11 cellular contexts compared by ENCODE assay signal in genomic region chr9:120909904-120910303, GRCh38. TPM values are rescaled to one million over a fixed set of nuclear protein-coding genes. Genes with fewer than 3 reads are reported as not detected.
DNase-seq lines count a peak whose midpoint lies in the region; ATAC-seq, FAIRE-seq and TF ChIP-seq lines count a peak whose summit lies in the region.
"Had no signal": no experiment of that assay in that cellular context is flagged by ENCODE, and none has a peak within 500 bp of the region (broad histone marks: within the 10 kb centered on the region; RNA-seq: fewer than 3 reads in every experiment).

No MANE protein-coding gene starts in this region.

- no peak overlapping the region for H3K56ac ChIP-seq in H1 (replicated peaks; ENCODE audit: insufficient read length, low read depth, low read length)

- no peak overlapping the region for H2BK15ac ChIP-seq in H1 (ENCODE audit: low read length)

- H3K9ac ChIP-seq in H1 (replicated peaks in 1 of 4; ENCODE audit: extremely low read depth in 1 of 4, low read depth in 3 of 4, low read length in 3 of 4), result no peak overlapping the region
- H3K9ac ChIP-seq in kidney (ENCODE audit: low read length in 2 of 2), result no peak overlapping the region

- no peak overlapping the region for H3K4ac ChIP-seq in H1 (replicated peaks; ENCODE audit: insufficient read length, low read depth, low read length)

- H3K27ac ChIP-seq in breast epithelium (no peak overlapping the region), H1 (ENCODE audit: low read depth, low read length) (no peak overlapping the region), upper lobe of right lung (no peak overlapping the region), kidney (ENCODE audit: low read depth in 2 of 2, low read length in 2 of 2) (no peak overlapping the region)
- H3K27ac ChIP-seq: psoas muscle had no signal

- DNase-seq in MCF 10A (ENCODE audit: unreplicated experiment) (peak; percentile 67), breast epithelium (ENCODE audit: low spot score in 2 of 2) (no peak), H1 (ENCODE audit: low read depth in 1 of 2, low spot score in 2 of 2) (no peak), upper lobe of right lung (no peak), sciatic nerve (ENCODE audit: low spot score) (no peak), kidney (no peak)
- peak; percentile 47 for DNase-seq in activated CD4-positive, alpha-beta memory T cell treated with anti-CD3 and anti-CD28 coated beads, Interleukin-2, amount 10 ng/mL, durations not matched to agents 7 days and 5 days
- DNase-seq: H9, islet precursor cell, psoas muscle had no signal

- H3K23ac ChIP-seq in H1 (ENCODE audit: insufficient read length), result no peak overlapping the region

- FAIRE-seq in H1 (lab: Jason Lieb, UNC) (no peak), kidney (lab: Jason Lieb, UNC) (no peak)

- POLR2A ChIA-PET in MCF 10A (lab: Yijun Ruan, JAX) (no interaction called here), H1 (lab: Charles Lee; ENCODE audit: partially characterized antibody) (interaction anchor here (0.5 to 1.5 kb wide), 2 partner anchors 37 to 95 kb away, joined by 3 to 5 read pairs; no protein-coding TSS in a partner anchor)
- POLR2A ChIA-PET in activated CD4-positive, alpha-beta memory T cell treated with anti-CD3 and anti-CD28 coated beads, Interleukin-2, amount 10 ng/mL, durations not matched to agents 7 days and 5 days (lab: Charles Lee), result interaction anchor here (0.8 to 35.8 kb wide), 8 partner anchors 10 to 34 kb away, joined by 3 to 1205 read pairs (median 6); partner anchors contain the start of gene TRAF1

- no peak overlapping the region for H2BK12ac ChIP-seq in H1 (ENCODE audit: low read depth, low read length)

- H3K27me3 ChIP-seq in breast epithelium (no peaks in the 10 kb centered on the region), H1 (replicated peaks in 1 of 4; ENCODE audit: control insufficient read depth in 3 of 4, extremely low read depth in 1 of 4, insufficient read depth in 3 of 4, low read length in 3 of 4) (no peaks in the 10 kb centered on the region), upper lobe of right lung (no peaks in the 10 kb centered on the region)

- ATAC-seq in upper lobe of right lung (peak; percentile 25), GM18909 (IDR thresholded peaks at IDR 0.05; ENCODE audit: poor library complexity, unreplicated experiment) (no peak), sciatic nerve (no peak)
- ATAC-seq: psoas muscle had no signal

- TF ChIP-seq CTCF in MCF 10A (IDR thresholded peaks at IDR 0.05; ENCODE audit: unreplicated experiment) (no peak), breast epithelium (IDR thresholded peaks at IDR 0.05) (no peak), H1 (IDR thresholded peaks at IDR 0.05; ENCODE audit: control extremely low read depth in 1 of 3, insufficient read depth in 1 of 3, low read depth in 1 of 3, low read length in 3 of 3) (no peak), upper lobe of right lung (IDR thresholded peaks at IDR 0.05) (no peak), kidney (IDR thresholded peaks at IDR 0.05; ENCODE audit: borderline replicate concordance, extremely low read depth, insufficient read depth) (no peak)

- no peak overlapping the region for H2AK5ac ChIP-seq in H1 (ENCODE audit: low read depth, low read length)

- no peak overlapping the region for H4K5ac ChIP-seq in H1 (ENCODE audit: insufficient read length, low read depth, low read length)

- no peaks in the 10 kb centered on the region for H3K36me3 ChIP-seq in breast epithelium
- no peaks in the 10 kb centered on the region for H3K36me3 ChIP-seq in H1 (ENCODE audit: control insufficient read depth in 2 of 4, insufficient read depth in 4 of 4, low read length in 3 of 4)
- peaks cover 7% of the 10 kb centered on the region for H3K36me3 ChIP-seq in upper lobe of right lung
- no peaks in the 10 kb centered on the region for H3K36me3 ChIP-seq in kidney (ENCODE audit: control insufficient read depth in 1 of 2, insufficient read depth in 2 of 2, low read length in 2 of 2)

- TF ChIP-seq EP300 in H1 (IDR thresholded peaks at IDR 0.05; ENCODE audit: borderline replicate concordance in 1 of 2, low read depth in 2 of 2, low read length in 2 of 2), result no peak

- H3K4me1 ChIP-seq in breast epithelium (no peaks in the 10 kb centered on the region), H1 (replicated peaks in 1 of 4; ENCODE audit: control insufficient read depth in 3 of 4, insufficient read depth in 4 of 4, low read length in 3 of 4) (peaks cover 0 to 12% (median 8%) of the 10 kb centered on the region in 4 experiments; a peak in 5 of 7 replicates), upper lobe of right lung (no peaks in the 10 kb centered on the region), kidney (ENCODE audit: control insufficient read depth in 1 of 2, insufficient read depth in 1 of 2, low read depth in 1 of 2, low read length in 2 of 2) (no peaks in the 10 kb centered on the region)
- H3K4me1 ChIP-seq: psoas muscle had no signal

- no peak overlapping the region for H3K4me3 ChIP-seq in breast epithelium
- no peak overlapping the region for H3K4me3 ChIP-seq in H1 (ENCODE audit: extremely low read depth in 1 of 4, insufficient read depth in 2 of 4, low read depth in 3 of 4, low read length in 4 of 4)
- H3K4me3 ChIP-seq in upper lobe of right lung, result no peak overlapping the region
- no peak overlapping the region for H3K4me3 ChIP-seq in kidney (ENCODE audit: low read length in 2 of 2)
- H3K4me3 ChIP-seq: psoas muscle had no signal

- TF ChIP-seq RAD21 in H1 (IDR thresholded peaks at IDR 0.05 in 1 of 2, conservative IDR thresholded peaks at IDR 0.05 in 1 of 2; ENCODE audit: low read depth in 2 of 2, low read length in 2 of 2), result no peak

- no peaks in the 10 kb centered on the region for H3K79me2 ChIP-seq in H1 (ENCODE audit: control insufficient read depth in 1 of 2, insufficient read depth in 2 of 2, low read length in 2 of 2)

- H3K27me3 Mint-ChIP-seq in MCF 10A (ENCODE audit: insufficient read depth, unreplicated experiment), result no peaks in the 10 kb centered on the region
- H3K27me3 Mint-ChIP-seq in activated CD4-positive, alpha-beta memory T cell treated with anti-CD3 and anti-CD28 coated beads, Interleukin-2, amount 10 ng/mL, durations not matched to agents 7 days and 5 days, result no peaks in the 10 kb centered on the region

- H3K9me3 Mint-ChIP-seq in MCF 10A (ENCODE audit: unreplicated experiment), result no peaks in the 10 kb centered on the region
- no peaks in the 10 kb centered on the region for H3K9me3 Mint-ChIP-seq in activated CD4-positive, alpha-beta memory T cell treated with anti-CD3 and anti-CD28 coated beads, Interleukin-2, amount 10 ng/mL, durations not matched to agents 7 days and 5 days
- H3K9me3 Mint-ChIP-seq: H9 had no signal

- no peak overlapping the region for H2BK120ac ChIP-seq in H1 (replicated peaks; ENCODE audit: low read depth, low read length)

- no peak overlapping the region for H3K14ac ChIP-seq in H1 (ENCODE audit: insufficient read length)

- CTCF ChIA-PET in MCF 10A (lab: Yijun Ruan, JAX) (no interaction called here), H1 (lab: Charles Lee; ENCODE audit: partially characterized antibody) (interaction anchor here (1.4 to 8.5 kb wide), 3 partner anchors 11 to 26 kb away, joined by 3 to 71 read pairs (median 10); no protein-coding TSS in a partner anchor)
- CTCF ChIA-PET in activated CD4-positive, alpha-beta memory T cell treated with anti-CD3 and anti-CD28 coated beads, Interleukin-2, amount 10 ng/mL, durations not matched to agents 7 days and 5 days (lab: Charles Lee), result no interaction called here

- H2BK20ac ChIP-seq in H1 (ENCODE audit: low read length), result no peak overlapping the region

- H3K36me3 Mint-ChIP-seq in MCF 10A (ENCODE audit: insufficient read depth, unreplicated experiment), result peaks cover 7% of the 10 kb centered on the region
- peaks cover 92% of the 10 kb centered on the region for H3K36me3 Mint-ChIP-seq in activated CD4-positive, alpha-beta memory T cell treated with anti-CD3 and anti-CD28 coated beads, Interleukin-2, amount 10 ng/mL, durations not matched to agents 7 days and 5 days (ENCODE audit: low read depth)

- peaks cover 11% of the 10 kb centered on the region for H3K4me1 Mint-ChIP-seq in MCF 10A (ENCODE audit: insufficient read depth, unreplicated experiment)
- H3K4me1 Mint-ChIP-seq in activated CD4-positive, alpha-beta memory T cell treated with anti-CD3 and anti-CD28 coated beads, Interleukin-2, amount 10 ng/mL, durations not matched to agents 7 days and 5 days, result peaks cover 89% of the 10 kb centered on the region

- no peak overlapping the region for H3K27ac Mint-ChIP-seq in MCF 10A (ENCODE audit: low read depth, unreplicated experiment)
- peak overlapping the region; percentile 83 for H3K27ac Mint-ChIP-seq in activated CD4-positive, alpha-beta memory T cell treated with anti-CD3 and anti-CD28 coated beads, Interleukin-2, amount 10 ng/mL, durations not matched to agents 7 days and 5 days
- H3K27ac Mint-ChIP-seq: H9 had no signal

- no peak overlapping the region for H4K8ac ChIP-seq in H1 (ENCODE audit: extremely low read depth, insufficient read depth, low read length)

- TF ChIP-seq POLR2A in breast epithelium (IDR thresholded peaks at IDR 0.05) (no peak), H1 (IDR thresholded peaks at IDR 0.05; ENCODE audit: control extremely low read depth in 1 of 2, low read depth in 2 of 2, low read length in 2 of 2) (no peak)

- no peaks in the 10 kb centered on the region for H3K9me3 ChIP-seq in breast epithelium
- H3K9me3 ChIP-seq in H1 (ENCODE audit: insufficient read depth in 2 of 2, low read depth in 1 of 2, low read length in 1 of 2), result no peaks in the 10 kb centered on the region
- H3K9me3 ChIP-seq in upper lobe of right lung, result no peaks in the 10 kb centered on the region
- H3K9me3 ChIP-seq in kidney (ENCODE audit: control insufficient read depth in 1 of 2, low read length in 2 of 2), result no peaks in the 10 kb centered on the region
- H3K9me3 ChIP-seq: psoas muscle had no signal

- no peak overlapping the region for H2AFZ ChIP-seq in H1 (ENCODE audit: low read length)

- no peak overlapping the region for H3K4me2 ChIP-seq in H1 (ENCODE audit: insufficient read depth in 1 of 2, low read depth in 2 of 2, low read length in 2 of 2)

- BruUV-seq in MCF 10A (replicated peaks; lab: Mats Ljungman, UMichigan), result no TSS peak

- no peaks in the 10 kb centered on the region for H3K79me1 ChIP-seq in H1 (ENCODE audit: low read depth, low read length)

- intact Hi-C loops in MCF 10A (cut with micrococcal nuclease) (no loop called here), breast epithelium (cut with DNase I; ENCODE audit: low total_unique reads) (no loop called here), upper lobe of right lung (cut with DNase I) (no loop called here), sciatic nerve (cut with DNase I) (no loop called here), kidney (cut with DNase I) (no loop called here)

- no peak overlapping the region for H3K4me3 Mint-ChIP-seq in MCF 10A (ENCODE audit: unreplicated experiment)
- H3K4me3 Mint-ChIP-seq in activated CD4-positive, alpha-beta memory T cell treated with anti-CD3 and anti-CD28 coated beads, Interleukin-2, amount 10 ng/mL, durations not matched to agents 7 days and 5 days, result no peak overlapping the region
- H3K4me3 Mint-ChIP-seq: H9 had no signal

- H3K18ac ChIP-seq in H1 (ENCODE audit: extremely low read depth, low read length), result no peak overlapping the region

- no peak overlapping the region for H4K91ac ChIP-seq in H1 (replicated peaks; ENCODE audit: insufficient read length, low read length)

- H3K23me2 ChIP-seq in H1 (ENCODE audit: low read depth, low read length), result no peaks in the 10 kb centered on the region

- H2BK5ac ChIP-seq in H1 (ENCODE audit: low read depth, low read length), result 0 out of 2 replicates have a peak overlapping the region, but pooled peaks have one; percentile 16

- H4K20me1 ChIP-seq in H1 (replicated peaks in 1 of 2; ENCODE audit: control insufficient read depth in 1 of 2, insufficient read depth in 2 of 2, low read length in 2 of 2), result no peaks in the 10 kb centered on the region

- 71% methylated on average over 4 of the region's 5 CpGs; no CpG with 5 or more reads in 1 of the 2 experiments for WGBS in H1 (ENCODE audit: extremely low coverage in 1 of 2, insufficient coverage in 1 of 2, insufficient read length in 1 of 2, insufficient replicate concordance in 2 of 2, low coverage in 1 of 2, low lambda C conversion rate in 2 of 2, missing lambda C conversion rate in 1 of 2), 2 experiments

RNA-seq across cellular contexts. Expression of gene TRAF1, which starts 16.7 kb away (rescaled TPM):
- 0.84 and 1.2 TPM in 2 replicates for total RNA-seq in MCF 10A (2022)
- total RNA-seq in breast epithelium, result 1 to 10 TPM; 4.9 to 8.6 (median 7.3) TPM
- 10 to 100 TPM; 73.6 to 74.3 TPM for total RNA-seq in activated CD4-positive, alpha-beta memory T cell treated with anti-CD3 and anti-CD28 coated beads, Interleukin-2, amount 10 ng/mL, durations not matched to agents 7 days and 5 days
- 1.5 and 1.6 TPM in 2 replicates for total RNA-seq in H1 (2021; fragmentation: NEBNext Ultra II Directional; extraction: Animal tissue kit (Norgen Biotek cat#: 25700))
- 3.1 and 3.2 TPM in 2 replicates for polyA plus RNA-seq in H1 (2011; rRNA removed)
- 4.9 TPM for polyA plus RNA-seq in H1 (2011; cell fraction: cytosol; rRNA removed)
- polyA plus RNA-seq in H1 (2011; cell fraction: nucleus; rRNA removed), result 7.4 TPM
- polyA plus RNA-seq in H1 (2012, experiment 1 of 2), result 1.8 to 3.0 TPM (median 2.2 TPM) in 4 replicates
- polyA plus RNA-seq in H1 (2012, experiment 2 of 2), result 0.80 TPM
- 1.2 TPM for polyA plus RNA-seq in H1 (2013, experiment 1 of 2)
- 1.1 TPM for polyA plus RNA-seq in H1 (2013, experiment 2 of 2)
- 4.5 and 4.6 TPM in 2 replicates for polyA minus RNA-seq in H1 (2011; rRNA and poly(A)+ RNA removed)
- polyA minus RNA-seq in H1 (2011; cell fraction: cytosol; rRNA and poly(A)+ RNA removed), result 1.6 TPM
- 6.9 TPM for polyA minus RNA-seq in H1 (2011; cell fraction: nucleus; rRNA and poly(A)+ RNA removed)
- 6.0 TPM for total RNA-seq in upper lobe of right lung
- 8.0 TPM for total RNA-seq in sciatic nerve
- 10.9 TPM for total RNA-seq in kidney
- 3.1 TPM for polyA plus RNA-seq in kidney (ENCODE audit: insufficient read depth, low read depth, low replicate concordance)

RNA-seq across cellular contexts. Expression of gene PHF19, which starts 32.9 kb away (rescaled TPM):
- total RNA-seq in MCF 10A (2022) (39.6 and 61.0 TPM in 2 replicates), breast epithelium (10 to 100 TPM; 16.5 to 33.1 (median 19.0) TPM), upper lobe of right lung (19.0 TPM), sciatic nerve (29.3 TPM), kidney (17.4 TPM)
- 100 to 1,000 TPM; 229 TPM for total RNA-seq in activated CD4-positive, alpha-beta memory T cell treated with anti-CD3 and anti-CD28 coated beads, Interleukin-2, amount 10 ng/mL, durations not matched to agents 7 days and 5 days
- total RNA-seq in H1 (2021; fragmentation: NEBNext Ultra II Directional; extraction: Animal tissue kit (Norgen Biotek cat#: 25700)), result 30.2 and 31.8 TPM in 2 replicates
- polyA plus RNA-seq in H1 (2011; rRNA removed) (28.2 and 31.0 TPM in 2 replicates), kidney (ENCODE audit: insufficient read depth, low read depth, low replicate concordance) (6.9 TPM)
- 25.8 TPM for polyA plus RNA-seq in H1 (2011; cell fraction: cytosol; rRNA removed)
- polyA plus RNA-seq in H1 (2011; cell fraction: nucleus; rRNA removed), result 48.1 TPM
- 26.2 to 35.4 TPM (median 31.5 TPM) in 4 replicates for polyA plus RNA-seq in H1 (2012, experiment 1 of 2)
- polyA plus RNA-seq in H1 (2012, experiment 2 of 2), result 29.9 TPM
- polyA plus RNA-seq in H1 (2013, experiment 1 of 2), result 24.5 TPM
- polyA plus RNA-seq in H1 (2013, experiment 2 of 2), result 23.1 TPM
- polyA minus RNA-seq in H1 (2011; rRNA and poly(A)+ RNA removed), result 26.6 and 43.7 TPM in 2 replicates
- 16.2 TPM for polyA minus RNA-seq in H1 (2011; cell fraction: cytosol; rRNA and poly(A)+ RNA removed)
- polyA minus RNA-seq in H1 (2011; cell fraction: nucleus; rRNA and poly(A)+ RNA removed), result 28.2 TPM

Comparison
In these comparisons a context has a peak if more than half of its experiments do, and no peak if none do; other contexts are left out.
1. DNase-seq: peak in MCF 10A (single experiment) and activated CD4-positive, alpha-beta memory T cell treated with anti-CD3 and anti-CD28 coated beads, Interleukin-2, amount 10 ng/mL, durations not matched to agents 7 days and 5 days (single experiment); none in breast epithelium (0 of 2), H1 (0 of 2), upper lobe of right lung (single experiment), sciatic nerve (single experiment) and kidney (single experiment).